ENCODE assay signal across 16 cellular contexts in the genomic region with DNA sequence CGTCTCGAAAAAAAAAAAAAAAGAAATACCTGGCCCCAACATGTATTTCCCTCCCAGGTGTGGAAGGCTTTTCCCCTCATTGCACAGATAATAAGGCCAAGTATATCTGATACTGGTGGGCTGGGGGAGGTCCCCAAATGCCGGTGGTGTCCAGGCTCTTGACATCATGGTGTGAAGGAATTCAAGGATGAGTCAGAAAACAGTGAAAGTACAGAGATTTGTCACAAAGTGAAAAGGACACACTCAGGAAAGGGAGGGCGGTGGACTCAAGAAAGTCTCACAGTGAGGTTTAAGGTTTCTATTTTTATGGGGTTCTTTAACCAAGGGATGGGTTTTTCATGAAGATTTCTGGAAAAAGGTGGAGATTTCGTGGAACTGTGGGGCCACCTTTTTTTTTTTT.
DNase-seq lines count a peak whose midpoint lies in the region; ATAC-seq and TF ChIP-seq lines count a peak whose summit lies in the region.
"Had no signal": no experiment of that assay in that cellular context is flagged by ENCODE, and none has a peak within 500 bp of the region (broad histone marks: within the 10 kb centered on the region; RNA-seq: fewer than 3 reads in every experiment).

No MANE protein-coding gene starts in this region.

- H3K4me3 ChIP-seq in WERI-Rb-1 (ENCODE audit: low read depth, low read length), result no peak overlapping the region
- H3K4me3 ChIP-seq: lower lobe of right lung had no signal

- no peaks in the 10 kb centered on the region for H3K27me3 ChIP-seq in WERI-Rb-1 (ENCODE audit: insufficient read depth, low read depth, severe bottlenecking)

- ATAC-seq in GM19351 (IDR thresholded peaks at IDR 0.05; ENCODE audit: unreplicated experiment), result peak; percentile 78
- peak; percentile 82 for ATAC-seq in HG02884 (IDR thresholded peaks at IDR 0.05; ENCODE audit: unreplicated experiment)
- ATAC-seq: lower lobe of right lung had no signal

- TF ChIP-seq CTCF in GM13976 (IDR thresholded peaks at IDR 0.05; ENCODE audit: borderline replicate concordance, control extremely low read depth, extremely low read depth, insufficient read depth, missing control alignments) (no peak), WERI-Rb-1 (IDR thresholded peaks at IDR 0.05; ENCODE audit: low read depth, low read length) (no peak)

- H3K27ac ChIP-seq in WERI-Rb-1, result no peak overlapping the region
- H3K27ac ChIP-seq: C4-2B, lower lobe of right lung had no signal

- no peaks in the 10 kb centered on the region for H3K36me3 ChIP-seq in WERI-Rb-1
- H3K36me3 ChIP-seq: lower lobe of right lung had no signal

- in situ Hi-C loops in GM13976 (cut with MboI; ENCODE audit: low sequenced_read_pairs, unreplicated experiment), result no loop called here

- DNase-seq in GM13976 (ENCODE audit: low spot score) (peak; percentile 57), astrocyte of the hippocampus (ENCODE audit: low read depth, low spot score) (peak; percentile 21), DMS53 treated with DMSO at 0.1 percent for 48 hours (lab: John Stamatoyannopoulos, UW; ENCODE audit: unreplicated experiment) (no peak), WERI-Rb-1 (no peak), superior temporal gyrus (ENCODE audit: extremely low spot score) (no peak), NCI-H2196 (lab: John Stamatoyannopoulos, UW; ENCODE audit: unreplicated experiment) (no peak)
- DNase-seq: activated CD4-positive, CD25-positive, alpha-beta regulatory T cell; activated effector memory CD4-positive, alpha-beta T cell treated with anti-CD3 and anti-CD28 coated beads, Interleukin-2, amount 50 U/mL, for 16 hours; caudate nucleus; hippocampal formation; lower lobe of right lung; NCI-H2029; nucleus accumbens had no signal

- H3K9me3 ChIP-seq in WERI-Rb-1 (ENCODE audit: severe bottlenecking), result no peaks in the 10 kb centered on the region
- H3K9me3 ChIP-seq: lower lobe of right lung had no signal

Comparison
In these comparisons a context has a peak if more than half of its experiments do, and no peak if none do; other contexts are left out.
1. DNase-seq: peak in GM13976 (single experiment) and astrocyte of the hippocampus (single experiment); none in DMS53 treated with DMSO at 0.1 percent for 48 hours (single experiment), WERI-Rb-1 (single experiment), superior temporal gyrus (single experiment) and NCI-H2196 (single experiment).